Comparison of ENCODE assay signal across 24 cellular contexts in the genomic region with DNA sequence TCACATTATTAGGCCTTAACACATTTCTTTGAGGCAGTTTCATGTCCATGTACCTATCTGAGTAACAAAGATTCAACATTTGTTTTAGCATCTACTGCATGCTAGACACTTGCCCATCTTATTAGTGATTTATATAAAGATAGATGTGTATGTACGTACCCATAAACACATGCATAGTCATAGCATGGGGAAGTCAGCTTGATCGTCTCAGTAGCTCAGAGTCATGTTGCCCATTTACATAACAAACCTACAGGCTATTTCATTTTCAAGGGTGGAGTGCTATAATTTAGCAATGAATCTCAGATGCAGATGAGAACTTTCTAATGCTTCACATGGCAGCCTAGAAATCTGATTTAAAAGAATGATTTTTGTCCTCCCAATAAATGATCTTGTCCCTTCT. TPM values are rescaled to one million over a fixed set of nuclear protein-coding genes. Genes with fewer than 3 reads are reported as not detected.
A peak's percentile ranks its signal among the peaks of the same experiment; 100 is the strongest.
DNase-seq lines count a peak whose midpoint lies in the region; ATAC-seq, FAIRE-seq and TF ChIP-seq lines count a peak whose summit lies in the region.
"Had no signal": no experiment of that assay in that cellular context is flagged by ENCODE, and none has a peak within 500 bp of the region (broad histone marks: within the 10 kb centered on the region; RNA-seq: fewer than 3 reads in every experiment).

No MANE protein-coding gene starts in this region.

- peaks cover 31% of the 10 kb centered on the region for H3F3A ChIP-seq in smooth muscle cell (ENCODE audit: low read depth)

- peaks cover 20% of the 10 kb centered on the region for H3K4me1 ChIP-seq in smooth muscle cell (ENCODE audit: low read depth)

- no peak overlapping the region for H3K4me3 ChIP-seq in smooth muscle cell
- H3K4me3 ChIP-seq in dorsolateral prefrontal cortex = no peak overlapping the region
- H3K4me3 ChIP-seq: GM12878 had no signal

- FAIRE-seq in GM18507 (lab: Jason Lieb, UNC) = peak; percentile 56
- FAIRE-seq: A204.1, GM12878 had no signal

- peaks cover 63% of the 10 kb centered on the region for H3K4me1 Mint-ChIP-seq in CD14-positive monocyte
- H3K4me1 Mint-ChIP-seq in WTC11 = peaks cover 63% of the 10 kb centered on the region
- no peaks in the 10 kb centered on the region for H3K4me1 Mint-ChIP-seq in immature natural killer cell
- H3K4me1 Mint-ChIP-seq: CD4-positive, CD25-positive, alpha-beta regulatory T cell; CD8-positive, alpha-beta memory T cell had no signal

- H3K27me3 ChIP-seq in smooth muscle cell (ENCODE audit: low read depth) (no peaks in the 10 kb centered on the region), dorsolateral prefrontal cortex (peaks cover 0 to 7% (median 0%) of the 10 kb centered on the region in 45 donors)

- peaks cover 100% of the 10 kb centered on the region for H4K20me1 ChIP-seq in smooth muscle cell (ENCODE audit: low read depth)

- DNase-seq in CD14-positive monocyte (ENCODE audit: low spot score) (no peak), GM18507 (ENCODE audit: extremely low spot score, insufficient read length, low read depth) (no peak), WTC11 (ENCODE audit: low spot score) (no peak), smooth muscle cell (lab: John Stamatoyannopoulos, UW; ENCODE audit: unreplicated experiment) (no peak), immature natural killer cell (no peak), dorsolateral prefrontal cortex (no peak)
- DNase-seq in activated CD4-positive, alpha-beta T cell treated with anti-CD3 and anti-CD28 coated beads, Interleukin-2, amount 50 U/mL, for 4 hours = no peak
- DNase-seq: ACHN; AML-193; CD4-positive, CD25-positive, alpha-beta regulatory T cell; CD8-positive, alpha-beta memory T cell; COR-L47; DMS 273 treated with DMSO at 0.1 percent for 48 hours; DMS53; DND-41; EL; GOT3; H7; HFFc6 had no signal

- H3K27me3 Mint-ChIP-seq in CD14-positive monocyte (ENCODE audit: low read depth in 3 of 3) = peaks cover 2 to 14% (median 2%) of the 10 kb centered on the region in 3 donors
- H3K27me3 Mint-ChIP-seq in WTC11 (ENCODE audit: low read depth) = no peaks in the 10 kb centered on the region
- peaks cover 0 to 12% (median 2%) of the 10 kb centered on the region in 3 donors for H3K27me3 Mint-ChIP-seq in immature natural killer cell (ENCODE audit: low read depth in 3 of 3)

- H3K9me3 Mint-ChIP-seq in CD14-positive monocyte (no peaks in the 10 kb centered on the region), WTC11 (peaks cover 11% of the 10 kb centered on the region), immature natural killer cell (no peaks in the 10 kb centered on the region)
- H3K9me3 Mint-ChIP-seq: CD8-positive, alpha-beta memory T cell; HFFc6 had no signal

- no peaks in the 10 kb centered on the region for H3K9me3 ChIP-seq in smooth muscle cell (replicated peaks; ENCODE audit: low read depth)

- CTCF ChIA-PET in WTC11 (lab: Charles Lee) = no interaction called here

- intact Hi-C loops in CD14-positive monocyte (cut with micrococcal nuclease) = loop anchor here (2.0 to 10.0 kb wide), 3 partner anchors 53 to 103 kb away; no protein-coding TSS in a partner anchor
- intact Hi-C loops in dorsolateral prefrontal cortex (cut with DNase I) = no loop called here

- H3K36me3 ChIP-seq in smooth muscle cell (ENCODE audit: low read depth) = no peaks in the 10 kb centered on the region

- H3K4me3 Mint-ChIP-seq in CD14-positive monocyte (peak overlapping the region in 1 of 2 donors; percentile 23), WTC11 (no peak overlapping the region), immature natural killer cell (no peak overlapping the region)
- H3K4me3 Mint-ChIP-seq: CD4-positive, CD25-positive, alpha-beta regulatory T cell; CD8-positive, alpha-beta memory T cell; HFFc6 had no signal

- H3K27ac Mint-ChIP-seq in CD14-positive monocyte (peak overlapping the region; percentile 74 to 96 (median 87)), WTC11 (0 out of 2 replicates have a peak overlapping the region, but pooled peaks have one; percentile 34), immature natural killer cell (no peak overlapping the region)
- H3K27ac Mint-ChIP-seq: CD8-positive, alpha-beta memory T cell; HFFc6 had no signal

- POLR2A ChIA-PET in WTC11 (lab: Charles Lee) = no interaction called here

- peaks cover 0 to 6% of the 10 kb centered on the region in 2 donors for H3K36me3 Mint-ChIP-seq in CD14-positive monocyte
- H3K36me3 Mint-ChIP-seq in WTC11 = peaks cover 32% of the 10 kb centered on the region
- no peaks in the 10 kb centered on the region for H3K36me3 Mint-ChIP-seq in immature natural killer cell
- H3K36me3 Mint-ChIP-seq: CD4-positive, CD25-positive, alpha-beta regulatory T cell; CD8-positive, alpha-beta memory T cell had no signal

- H3K4me2 ChIP-seq in smooth muscle cell = peak overlapping the region; percentile 24

- no peak overlapping the region for H3K9ac ChIP-seq in smooth muscle cell (ENCODE audit: low read depth)

- H3K27ac ChIP-seq in smooth muscle cell (ENCODE audit: low read depth) (peak overlapping the region; percentile 81), dorsolateral prefrontal cortex (no peak overlapping the region)
- H3K27ac ChIP-seq: HL-60 had no signal

- no peak for TF ChIP-seq CTCF in CD14-positive monocyte (IDR thresholded peaks at IDR 0.05)
- TF ChIP-seq CTCF in WTC11 (IDR thresholded peaks at IDR 0.05) = no peak
- no peak for TF ChIP-seq CTCF in smooth muscle cell (IDR thresholded peaks at IDR 0.05; ENCODE audit: borderline replicate concordance, insufficient read depth, poor library complexity, severe bottlenecking)
- no peak for TF ChIP-seq CTCF in dorsolateral prefrontal cortex (IDR thresholded peaks at IDR 0.05 in 54 of 56, conservative IDR thresholded peaks at IDR 0.05 in 2 of 56; ENCODE audit: low read depth in 1 of 56, partially characterized antibody in 56 of 56)

- peaks cover 96% of the 10 kb centered on the region for H3K79me2 ChIP-seq in smooth muscle cell (ENCODE audit: low read depth)

- WGBS in smooth muscle cell (ENCODE audit: low lambda C conversion rate) = 68% methylated on average over 2 of the region's 2 CpGs

- no peak overlapping the region for H2AFZ ChIP-seq in smooth muscle cell (ENCODE audit: low read depth)

- no peak for ATAC-seq in WTC11
- ATAC-seq: GM12878, HCT116 had no signal

TF ChIP-seq in WTC11, 78 proteins besides CTCF, POLR2A, EP300 and RAD21:
- TF ChIP-seq SP1 (CRISPR knock-in tag; conservative IDR thresholded peaks at IDR 0.05) (no peak), FOXK1 (CRISPR knock-in tag; IDR thresholded peaks at IDR 0.05) (no peak), ZNF121 (CRISPR knock-in tag; IDR thresholded peaks at IDR 0.05) (no peak), SMAD4 (CRISPR knock-in tag; IDR thresholded peaks at IDR 0.05) (no peak), ZNF396 (CRISPR knock-in tag; IDR thresholded peaks at IDR 0.05; ENCODE audit: borderline replicate concordance) (no peak)
- TF ChIP-seq, protein P1, sequence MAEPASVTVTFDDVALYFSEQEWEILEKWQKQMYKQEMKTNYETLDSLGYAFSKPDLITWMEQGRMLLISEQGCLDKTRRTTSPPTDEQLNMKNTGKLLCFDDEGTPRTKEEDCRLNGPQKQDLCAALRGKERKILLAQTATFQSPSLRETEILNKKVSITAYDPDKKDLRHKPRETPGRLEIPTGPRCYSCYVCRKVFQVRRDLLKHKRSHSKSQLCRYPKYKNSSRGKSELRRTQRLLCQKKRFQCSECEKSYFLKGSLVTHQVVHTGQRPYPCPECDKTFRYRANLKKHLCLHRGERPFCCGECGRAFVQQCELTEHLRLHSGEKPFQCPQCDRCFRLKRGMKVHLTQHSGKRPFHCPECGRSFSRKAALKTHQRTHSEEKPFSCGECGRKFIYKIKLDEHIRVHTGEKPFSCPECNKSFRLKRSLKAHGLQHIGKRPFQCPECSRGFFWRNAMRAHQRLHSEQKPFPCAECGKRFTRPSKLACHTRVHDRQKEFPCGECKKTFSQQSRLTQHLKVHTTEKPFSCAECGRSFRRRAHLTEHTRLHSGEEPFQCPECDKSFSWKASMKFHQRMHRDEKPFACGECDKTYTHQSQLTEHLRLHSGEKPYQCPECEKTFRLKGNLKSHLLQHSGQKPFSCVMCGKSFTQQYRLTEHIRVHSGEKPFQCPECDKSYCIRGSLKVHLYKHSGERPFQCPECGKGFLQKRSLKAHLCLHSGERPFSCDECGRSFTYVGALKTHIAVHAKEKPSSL (CRISPR knock-in tag; conservative IDR thresholded peaks at IDR 0.05) = no peak
- TF ChIP-seq, protein P2, sequence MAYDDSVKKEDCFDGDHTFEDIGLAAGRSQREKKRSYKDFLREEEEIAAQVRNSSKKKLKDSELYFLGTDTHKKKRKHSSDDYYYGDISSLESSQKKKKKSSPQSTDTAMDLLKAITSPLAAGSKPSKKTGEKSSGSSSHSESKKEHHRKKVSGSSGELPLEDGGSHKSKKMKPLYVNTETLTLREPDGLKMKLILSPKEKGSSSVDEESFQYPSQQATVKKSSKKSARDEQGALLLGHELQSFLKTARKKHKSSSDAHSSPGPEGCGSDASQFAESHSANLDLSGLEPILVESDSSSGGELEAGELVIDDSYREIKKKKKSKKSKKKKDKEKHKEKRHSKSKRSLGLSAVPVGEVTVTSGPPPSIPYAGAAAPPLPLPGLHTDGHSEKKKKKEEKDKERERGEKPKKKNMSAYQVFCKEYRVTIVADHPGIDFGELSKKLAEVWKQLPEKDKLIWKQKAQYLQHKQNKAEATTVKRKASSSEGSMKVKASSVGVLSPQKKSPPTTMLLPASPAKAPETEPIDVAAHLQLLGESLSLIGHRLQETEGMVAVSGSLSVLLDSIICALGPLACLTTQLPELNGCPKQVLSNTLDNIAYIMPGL (CRISPR knock-in tag; IDR thresholded peaks at IDR 0.05) = no peak
- TF ChIP-seq, protein P3, sequence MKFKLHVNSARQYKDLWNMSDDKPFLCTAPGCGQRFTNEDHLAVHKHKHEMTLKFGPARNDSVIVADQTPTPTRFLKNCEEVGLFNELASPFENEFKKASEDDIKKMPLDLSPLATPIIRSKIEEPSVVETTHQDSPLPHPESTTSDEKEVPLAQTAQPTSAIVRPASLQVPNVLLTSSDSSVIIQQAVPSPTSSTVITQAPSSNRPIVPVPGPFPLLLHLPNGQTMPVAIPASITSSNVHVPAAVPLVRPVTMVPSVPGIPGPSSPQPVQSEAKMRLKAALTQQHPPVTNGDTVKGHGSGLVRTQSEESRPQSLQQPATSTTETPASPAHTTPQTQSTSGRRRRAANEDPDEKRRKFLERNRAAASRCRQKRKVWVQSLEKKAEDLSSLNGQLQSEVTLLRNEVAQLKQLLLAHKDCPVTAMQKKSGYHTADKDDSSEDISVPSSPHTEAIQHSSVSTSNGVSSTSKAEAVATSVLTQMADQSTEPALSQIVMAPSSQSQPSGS (CRISPR knock-in tag; IDR thresholded peaks at IDR 0.05; ENCODE audit: borderline replicate concordance, low read depth) = no peak
TF ChIP-seq in WTC11: peak in this region for 0.

RNA-seq across cellular contexts. Expression of a gene that starts 23.5 kb away (rescaled TPM):
- polyA plus RNA-seq in CD14-positive monocyte = not detected
- 66.3 to 71.0 TPM (median 66.8 TPM) in 3 replicates for total RNA-seq in WTC11 (2021)
- total RNA-seq in smooth muscle cell = 738 and 786 TPM in 2 replicates
- polyA plus RNA-seq in smooth muscle cell = 329 and 495 TPM in 2 replicates
- polyA plus RNA-seq in immature natural killer cell = not detected
- total RNA-seq in dorsolateral prefrontal cortex = 100 to 1,000 TPM in 2 of 120 experiments, 10 to 100 TPM in 118; 19.3 to 118 (median 47.2) TPM
- total RNA-seq: G401 had no signal
- polyA plus RNA-seq: CD8-positive, alpha-beta memory T cell had no signal

Comparison
In these comparisons a context has a peak if more than half of its experiments do, and no peak if none do; other contexts are left out.
1. H3K27ac Mint-ChIP-seq: peak in CD14-positive monocyte (7 of 7) and WTC11 (single experiment); none in immature natural killer cell (0 of 6).
2. intact Hi-C loops: an anchor here in CD14-positive monocyte (2.0 to 10.0 kb wide); none called in dorsolateral prefrontal cortex.